ENCODE assay signal across 22 cellular contexts in genomic region chr2:88211005-88211808, GRCh38. TPM values are rescaled to one million over a fixed set of nuclear protein-coding genes. Genes with fewer than 3 reads are reported as not detected.
"Had no signal": no experiment of that assay in that cellular context is flagged by ENCODE, and none has a peak within 500 bp of the region (broad histone marks: within the 10 kb centered on the region; RNA-seq: fewer than 3 reads in every experiment).

No MANE protein-coding gene starts in this region.

- DNase-seq: activated CD4-positive, alpha-beta memory T cell treated with anti-CD3 and anti-CD28 coated beads, Interleukin-2, amount 10 ng/mL, durations not matched to agents 7 days and 5 days; activated CD4-positive, alpha-beta T cell treated with anti-CD3 and anti-CD28 coated beads for 48 hours; activated CD4-positive, CD25-positive, alpha-beta regulatory T cell; activated effector memory CD4-positive, alpha-beta T cell treated with anti-CD3 and anti-CD28 coated beads, Interleukin-2, amount 50 U/mL, for 16 hours; activated T-cell treated with anti-CD3 and anti-CD28 coated beads, Interleukin-2, amount 50 U/mL, for 48 hours; adrenal gland; erythroblast; foreskin melanocyte; glutamatergic neuron; pancreas; sigmoid colon; spleen; stimulated activated CD4-positive, alpha-beta T cell treated with anti-CD3 and anti-CD28 coated beads, Interleukin-4, amount 100 ng/mL, for 4 hours; stimulated activated naive CD4-positive, alpha-beta T cell; T1000 had no signal

- H3K4me1 Mint-ChIP-seq: activated CD4-positive, alpha-beta memory T cell treated with anti-CD3 and anti-CD28 coated beads, Interleukin-2, amount 10 ng/mL, durations not matched to agents 7 days and 5 days had no signal

- H3K9me3 Mint-ChIP-seq: activated CD4-positive, alpha-beta memory T cell treated with anti-CD3 and anti-CD28 coated beads, Interleukin-2, amount 10 ng/mL, durations not matched to agents 7 days and 5 days; activated naive CD4-positive, alpha-beta T cell treated with anti-CD3 and anti-CD28 coated beads, Interleukin-2, amount 50 U/mL, for 72 hours; natural killer cell treated with Interleukin-12 subunit alpha and Interleukin-12 subunit beta and Interleukin-15 and Interleukin-18, amount 100 ng/mL, for 72 hours had no signal

- H3K36me3 Mint-ChIP-seq: activated naive CD4-positive, alpha-beta T cell treated with anti-CD3 and anti-CD28 coated beads, Interleukin-2, amount 50 U/mL, for 72 hours; mesothelial cell of epicardium; natural killer cell treated with Interleukin-12 subunit alpha and Interleukin-12 subunit beta and Interleukin-15 and Interleukin-18, amount 100 ng/mL, for 72 hours had no signal

- H3K4me3 Mint-ChIP-seq: activated CD4-positive, alpha-beta memory T cell treated with anti-CD3 and anti-CD28 coated beads, Interleukin-2, amount 10 ng/mL, durations not matched to agents 7 days and 5 days; mesothelial cell of epicardium; natural killer cell treated with Interleukin-12 subunit alpha and Interleukin-12 subunit beta and Interleukin-15 and Interleukin-18, amount 100 ng/mL, for 72 hours had no signal

- ATAC-seq: activated naive CD4-positive, alpha-beta T cell treated with anti-CD3 and anti-CD28 coated beads, Interleukin-2, amount 50 U/mL, for 72 hours; natural killer cell treated with Interleukin-12 subunit alpha and Interleukin-12 subunit beta and Interleukin-15 and Interleukin-18, amount 100 ng/mL, for 72 hours; pancreas had no signal

- H3K27ac Mint-ChIP-seq: activated CD4-positive, alpha-beta memory T cell treated with anti-CD3 and anti-CD28 coated beads, Interleukin-2, amount 10 ng/mL, durations not matched to agents 7 days and 5 days; activated naive CD4-positive, alpha-beta T cell treated with anti-CD3 and anti-CD28 coated beads, Interleukin-2, amount 50 U/mL, for 72 hours; mesothelial cell of epicardium; natural killer cell treated with Interleukin-12 subunit alpha and Interleukin-12 subunit beta and Interleukin-15 and Interleukin-18, amount 100 ng/mL, for 72 hours had no signal

- H3K4me3 ChIP-seq: adrenal gland, breast epithelium, coronary artery, lung, pancreas, sigmoid colon, spleen had no signal

- H3K27ac ChIP-seq: adrenal gland, breast epithelium, coronary artery, neutrophil, pancreas, sigmoid colon, spleen had no signal

- H3K9me3 ChIP-seq: adrenal gland, breast epithelium, neutrophil, pancreas, sigmoid colon, spleen had no signal

- H3K4me1 ChIP-seq: adrenal gland, breast epithelium, pancreas, sigmoid colon, spleen had no signal

- H3K27me3 ChIP-seq: adrenal gland, breast epithelium, pancreas, sigmoid colon had no signal

- H3K36me3 ChIP-seq: adrenal gland, breast epithelium, neutrophil, pancreas, sigmoid colon, spleen had no signal

RNA-seq across cellular contexts. Expression of gene THNSL2, which starts 41.1 kb away (rescaled TPM):
- total RNA-seq: activated CD4-positive, alpha-beta memory T cell treated with anti-CD3 and anti-CD28 coated beads, Interleukin-2, amount 10 ng/mL, durations not matched to agents 7 days and 5 days had no signal
